Comparison of ENCODE assay signal across 8 cellular contexts in genomic region chr1:174158767-174159252, GRCh38. TPM values are rescaled to one million over a fixed set of nuclear protein-coding genes. Genes with fewer than 3 reads are reported as not detected.
DNase-seq lines count a peak whose midpoint lies in the region; ATAC-seq and TF ChIP-seq lines count a peak whose summit lies in the region.

No MANE protein-coding gene starts in this region.

- TF ChIP-seq CTCF in mucosa of descending colon (IDR thresholded peaks at IDR 0.05): no peak

- no peaks in the 10 kb centered on the region for H3K36me3 ChIP-seq in mucosa of descending colon (ENCODE audit: low read depth)

- peak overlapping the region; percentile 89 for H3K4me3 Mint-ChIP-seq in activated T-cell treated with anti-CD3 and anti-CD28 coated beads, Interleukin-2, amount 50 U/mL, for 4 hours

- no peak for DNase-seq in activated T-cell treated with anti-CD3 and anti-CD28 coated beads, Interleukin-2, amount 50 U/mL, for 4 hours
- no peak for DNase-seq in activated T-cell treated with anti-CD3 and anti-CD28 coated beads for 4 hours
- DNase-seq in NCI-H345 (lab: John Stamatoyannopoulos, UW): peak; percentile 58
- DNase-seq in central memory CD4-positive, alpha-beta T cell: peak; percentile 64
- DNase-seq in mucosa of descending colon: no peak
- no peak for DNase-seq in ureter (ENCODE audit: low spot score)
- no peak for DNase-seq in HuH-7 (ENCODE audit: low spot score)

- H3K4me3 ChIP-seq in mucosa of descending colon: peak overlapping the region; percentile 77

- peaks cover 5% of the 10 kb centered on the region for H3K4me1 ChIP-seq in mucosa of descending colon (ENCODE audit: low read depth)

- no peaks in the 10 kb centered on the region for H3K9me3 Mint-ChIP-seq in activated T-cell treated with anti-CD3 and anti-CD28 coated beads, Interleukin-2, amount 50 U/mL, for 4 hours

- H3K27me3 Mint-ChIP-seq in activated T-cell treated with anti-CD3 and anti-CD28 coated beads, Interleukin-2, amount 50 U/mL, for 4 hours (ENCODE audit: low read depth): no peaks in the 10 kb centered on the region

- ATAC-seq in activated T-cell treated with anti-CD3 and anti-CD28 coated beads, Interleukin-2, amount 50 U/mL, for 4 hours: peak; percentile 2 to 8
- ATAC-seq in mucosa of descending colon: peak; percentile 9
- no peak for ATAC-seq in HG03159 (IDR thresholded peaks at IDR 0.05; ENCODE audit: unreplicated experiment)

- peaks cover 65% of the 10 kb centered on the region for H3K4me1 Mint-ChIP-seq in activated T-cell treated with anti-CD3 and anti-CD28 coated beads, Interleukin-2, amount 50 U/mL, for 4 hours (ENCODE audit: low read depth)

- intact Hi-C loops in mucosa of descending colon (cut with DNase I, micrococcal nuclease): no loop called here

- no peaks in the 10 kb centered on the region for H3K36me3 Mint-ChIP-seq in activated T-cell treated with anti-CD3 and anti-CD28 coated beads, Interleukin-2, amount 50 U/mL, for 4 hours (ENCODE audit: insufficient read depth)

- no peaks in the 10 kb centered on the region for H3K9me3 ChIP-seq in mucosa of descending colon

RNA-seq across cellular contexts. Expression of gene RABGAP1L, which starts 0.5 kb away (rescaled TPM):
- 10 to 100 TPM; 16.9 to 23.2 (median 22.3) TPM for total RNA-seq in activated T-cell treated with anti-CD3 and anti-CD28 coated beads, Interleukin-2, amount 50 U/mL, for 4 hours
- total RNA-seq in mucosa of descending colon (10 to 100 TPM; 46.1 to 74.7 (median 59.2) TPM), ureter (114 TPM)

Comparison
In these comparisons a context has a peak if more than half of its experiments do, and no peak if none do; other contexts are left out.
1. DNase-seq: peak in NCI-H345 (single experiment) and central memory CD4-positive, alpha-beta T cell (single experiment); none in activated T-cell treated with anti-CD3 and anti-CD28 coated beads, Interleukin-2, amount 50 U/mL, for 4 hours (single experiment), activated T-cell treated with anti-CD3 and anti-CD28 coated beads for 4 hours (single experiment), mucosa of descending colon (0 of 3), ureter (single experiment) and HuH-7 (single experiment).